ENCODE assay signal across 9 cellular contexts in the genomic region with DNA sequence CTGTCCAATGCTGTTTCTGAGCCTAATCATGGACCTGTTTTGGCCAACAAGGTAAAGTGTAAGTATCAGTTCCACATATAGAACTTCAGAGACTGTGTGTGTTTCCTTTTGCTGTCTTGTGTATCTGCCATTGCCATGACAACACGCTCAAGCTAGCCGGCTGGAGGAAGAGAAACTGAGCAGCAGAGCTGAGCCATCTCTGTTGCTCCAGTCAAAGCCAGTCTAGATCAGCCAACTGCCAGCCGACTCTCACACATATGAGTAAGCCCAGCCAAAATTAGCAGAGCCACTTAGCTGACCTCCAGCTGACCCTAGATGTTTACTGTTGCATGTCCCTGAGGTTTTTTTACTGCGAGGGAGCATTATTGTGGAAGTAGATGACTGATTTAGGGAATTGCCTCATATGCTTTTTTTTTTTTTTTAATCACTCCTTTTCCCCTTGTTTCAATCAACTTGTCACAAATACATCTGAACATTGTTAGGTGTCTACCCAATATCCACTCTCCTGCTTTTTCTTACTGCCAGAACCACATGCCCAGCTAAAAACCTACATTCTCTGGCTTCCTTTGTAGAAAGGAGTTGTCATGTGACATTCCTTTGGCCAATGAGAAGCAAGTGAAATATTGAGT.
DNase-seq lines count a peak whose midpoint lies in the region; ATAC-seq, FAIRE-seq and TF ChIP-seq lines count a peak whose summit lies in the region.
"Had no signal": no experiment of that assay in that cellular context is flagged by ENCODE, and none has a peak within 500 bp of the region (broad histone marks: within the 10 kb centered on the region; RNA-seq: fewer than 3 reads in every experiment).

No MANE protein-coding gene starts in this region.

- ATAC-seq in GM18870 (IDR thresholded peaks at IDR 0.05; ENCODE audit: unreplicated experiment) (peak; percentile 96), HG02981 (IDR thresholded peaks at IDR 0.05; ENCODE audit: unreplicated experiment) (peak; percentile 91)

- no peak overlapping the region for H2AFZ ChIP-seq in keratinocyte (ENCODE audit: control insufficient read depth, low read length)
- H2AFZ ChIP-seq: parathyroid adenoma had no signal

- dilution Hi-C loops in keratinocyte (cut with MboI; ENCODE audit: extremely low pct_ligation_motif_present, low sequenced_read_pairs): no loop called here

- H3K79me2 ChIP-seq in keratinocyte (ENCODE audit: control insufficient read depth, insufficient read depth, low read length): no peaks in the 10 kb centered on the region
- H3K79me2 ChIP-seq: parathyroid adenoma had no signal

- 49 to 76% methylated on average over 4 of the region's 4 CpGs for WGBS in sigmoid colon, 2 donors

- H4K20me1 ChIP-seq in keratinocyte (ENCODE audit: control insufficient read depth, extremely low read depth, insufficient read depth, low read length): no peaks in the 10 kb centered on the region

- H3K9me1 ChIP-seq in keratinocyte (ENCODE audit: control insufficient read depth, extremely low read depth, insufficient read depth, low read length): no peaks in the 10 kb centered on the region

- H3K4me3 ChIP-seq in keratinocyte (ENCODE audit: control insufficient read depth in 2 of 3, extremely low read depth in 1 of 3, insufficient read depth in 2 of 3, low read depth in 1 of 3, low read length in 3 of 3) (no peak overlapping the region), sigmoid colon (no peak overlapping the region)

- no peak overlapping the region for H3K27ac ChIP-seq in keratinocyte (ENCODE audit: control insufficient read depth, insufficient read depth, low read length)
- H3K27ac ChIP-seq in sigmoid colon: no peak overlapping the region
- H3K27ac ChIP-seq: parathyroid adenoma had no signal

- intact Hi-C loops in sigmoid colon (cut with DNase I): no loop called here

- peaks cover 10% of the 10 kb centered on the region for H3K4me1 ChIP-seq in keratinocyte (ENCODE audit: control insufficient read depth, extremely low read depth, insufficient read depth, low read length)
- H3K4me1 ChIP-seq in sigmoid colon: peaks cover 0 to 12% (median 10%) of the 10 kb centered on the region in 4 donors
- H3K4me1 ChIP-seq: parathyroid adenoma had no signal

- FAIRE-seq in keratinocyte (lab: Jason Lieb, UNC): peak; percentile 5

- H3K9me3 ChIP-seq in keratinocyte (ENCODE audit: control insufficient read depth, low read depth, low read length) (peaks cover 5% of the 10 kb centered on the region), sigmoid colon (peaks cover 0 to 3% (median 1%) of the 10 kb centered on the region in 4 donors)

- TF ChIP-seq CTCF in AG09319 (IDR thresholded peaks at IDR 0.05; ENCODE audit: low read depth, low read length) (no peak), keratinocyte (optimal IDR thresholded peaks at IDR 0.05 in 1 of 3, IDR thresholded peaks at IDR 0.05 in 1 of 3, conservative IDR thresholded peaks at IDR 0.05 in 1 of 3; ENCODE audit: extremely low read depth in 1 of 3, insufficient read depth in 2 of 3, low read length in 3 of 3) (no peak), sigmoid colon (IDR thresholded peaks at IDR 0.05) (no peak)

- H3K4me2 ChIP-seq in keratinocyte (ENCODE audit: control insufficient read depth, extremely low read depth, insufficient read depth, low read depth, low read length): no peak overlapping the region

- no peak for TF ChIP-seq POLR2A in sigmoid colon (IDR thresholded peaks at IDR 0.05)

- TF ChIP-seq EP300 in sigmoid colon (IDR thresholded peaks at IDR 0.05): no peak

- H3K27me3 ChIP-seq in keratinocyte (ENCODE audit: control insufficient read depth, extremely low read depth, insufficient read depth, low read length) (no peaks in the 10 kb centered on the region), sigmoid colon (no peaks in the 10 kb centered on the region)

- H3K36me3 ChIP-seq in keratinocyte (ENCODE audit: control insufficient read depth in 2 of 2, extremely low read depth in 1 of 2, insufficient read depth in 2 of 2, low read length in 2 of 2): no peaks in the 10 kb centered on the region
- H3K36me3 ChIP-seq in sigmoid colon: no peaks in the 10 kb centered on the region

- H3K9ac ChIP-seq in keratinocyte (ENCODE audit: control insufficient read depth, extremely low read depth, insufficient read depth, low read length): no peak overlapping the region
- H3K9ac ChIP-seq: parathyroid adenoma had no signal

- DNase-seq in AG09319 (ENCODE audit: extremely low read depth, low read depth) (peak; percentile 7), RPMI8226 (peak; percentile 95), keratinocyte (ENCODE audit: low read depth, low spot score) (no peak), NCI-H2081 treated with DMSO at 0.1 percent for 48 hours (lab: John Stamatoyannopoulos, UW) (no peak), sigmoid colon (no peak), retina (no peak)

Comparison
In these comparisons a context has a peak if more than half of its experiments do, and no peak if none do; other contexts are left out.
1. DNase-seq: peak in AG09319 (single experiment) and RPMI8226 (single experiment); none in keratinocyte (single experiment), NCI-H2081 treated with DMSO at 0.1 percent for 48 hours (single experiment), sigmoid colon (single experiment) and retina (single experiment).